8 cellular contexts compared by ENCODE assay signal in genomic region chr22:31106651-31107205, GRCh38. TPM values are rescaled to one million over a fixed set of nuclear protein-coding genes. Genes with fewer than 3 reads are reported as not detected.
DNase-seq lines count a peak whose midpoint lies in the region; ATAC-seq and TF ChIP-seq lines count a peak whose summit lies in the region.

No MANE protein-coding gene starts in this region.

- H3K27ac ChIP-seq in adipose tissue (ENCODE audit: low read depth, low read length) = peak overlapping the region; percentile 10

- no peaks in the 10 kb centered on the region for H3K36me3 ChIP-seq in iPS-15b (ENCODE audit: control insufficient read depth, insufficient read depth, low read length)

- H3K27me3 ChIP-seq in iPS-15b (ENCODE audit: control insufficient read depth, insufficient read depth, low read length) = peaks cover 20% of the 10 kb centered on the region

- peak overlapping the region; percentile 76 for H3K9ac ChIP-seq in iPS-15b (ENCODE audit: low read depth, low read length)

- WGBS in adipose tissue, 3 donors = 39 to 63% (median 49%) methylated on average over 18 of the region's 18 CpGs

- no peak for ATAC-seq in stimulated activated memory B cell treated with anti-CD40 and anti-IgM and Interleukin-4, amounts not matched to agents 10 μg/mL and 1 μg/mL and 100 μg/mL, for 72 hours
- no peak for ATAC-seq in HG03460 (IDR thresholded peaks at IDR 0.05; ENCODE audit: unreplicated experiment)

- peak overlapping the region; percentile 73 for H3K27ac Mint-ChIP-seq in stimulated activated memory B cell treated with anti-CD40 and anti-IgM and Interleukin-4, amounts not matched to agents 10 μg/mL and 1 μg/mL and 100 μg/mL, for 72 hours

- H3K36me3 Mint-ChIP-seq in stimulated activated memory B cell treated with anti-CD40 and anti-IgM and Interleukin-4, amounts not matched to agents 10 μg/mL and 1 μg/mL and 100 μg/mL, for 72 hours = no peaks in the 10 kb centered on the region

- H3K4me1 Mint-ChIP-seq in stimulated activated memory B cell treated with anti-CD40 and anti-IgM and Interleukin-4, amounts not matched to agents 10 μg/mL and 1 μg/mL and 100 μg/mL, for 72 hours = peaks cover 33% of the 10 kb centered on the region

- H3K9me3 Mint-ChIP-seq in stimulated activated memory B cell treated with anti-CD40 and anti-IgM and Interleukin-4, amounts not matched to agents 10 μg/mL and 1 μg/mL and 100 μg/mL, for 72 hours = no peaks in the 10 kb centered on the region

- in situ Hi-C loops in GM13976 (cut with MboI; ENCODE audit: low sequenced_read_pairs, unreplicated experiment) = no loop called here

- TF ChIP-seq CTCF in GM13976 (IDR thresholded peaks at IDR 0.05; ENCODE audit: borderline replicate concordance, control extremely low read depth, extremely low read depth, insufficient read depth, missing control alignments) = no peak

- no peaks in the 10 kb centered on the region for H3K9me3 ChIP-seq in iPS-15b (ENCODE audit: control insufficient read depth, insufficient read depth, low read length)

- H3K4me1 ChIP-seq in iPS-15b (ENCODE audit: control insufficient read depth, insufficient read depth, low read length) = peaks cover 7% of the 10 kb centered on the region

- no peaks in the 10 kb centered on the region for H3K27me3 Mint-ChIP-seq in stimulated activated memory B cell treated with anti-CD40 and anti-IgM and Interleukin-4, amounts not matched to agents 10 μg/mL and 1 μg/mL and 100 μg/mL, for 72 hours

- peak overlapping the region; percentile 91 for H3K4me3 ChIP-seq in iPS-15b (ENCODE audit: low read depth, low read length)

- peak; percentile 58 for DNase-seq in HCEC 1CT
- DNase-seq in GM13976 (ENCODE audit: low spot score) = no peak
- no peak for DNase-seq in NCI-H2081 treated with DMSO at 0.1 percent for 48 hours (lab: John Stamatoyannopoulos, UW)
- no peak for DNase-seq in NCI-H1930 (lab: John Stamatoyannopoulos, UW)

- peak overlapping the region; percentile 85 for H3K4me3 Mint-ChIP-seq in stimulated activated memory B cell treated with anti-CD40 and anti-IgM and Interleukin-4, amounts not matched to agents 10 μg/mL and 1 μg/mL and 100 μg/mL, for 72 hours

RNA-seq across cellular contexts. Expression of gene SELENOM, which starts 0.6 kb away (rescaled TPM):
- 100 to 1,000 TPM in 2 of 3 donors, 10 to 100 TPM in 1; 42.6 to 338 (median 202) TPM for polyA plus RNA-seq in adipose tissue

RNA-seq across cellular contexts. Expression of gene INPP5J, which starts 16.0 kb away (rescaled TPM):
- 10 to 100 TPM in 1 of 3 donors, 1 to 10 TPM in 2; 1.2 to 10.6 (median 1.3) TPM for polyA plus RNA-seq in adipose tissue

RNA-seq across cellular contexts. Expression of gene SMTN, which starts 25.6 kb away (rescaled TPM):
- 100 to 1,000 TPM in 1 of 3 donors, 10 to 100 TPM in 2; 17.6 to 139 (median 50.0) TPM for polyA plus RNA-seq in adipose tissue

RNA-seq across cellular contexts. Expression of gene PLA2G3, which starts 33.6 kb away (rescaled TPM):
- under 1 TPM in 1 of 3 donors, not detected in 2; 0.01 TPM for polyA plus RNA-seq in adipose tissue

RNA-seq across cellular contexts. Expression of gene RNF185, which starts 53.3 kb away (rescaled TPM):
- 10 to 100 TPM; 13.9 to 25.8 (median 23.4) TPM for polyA plus RNA-seq in adipose tissue
